Comparison of ENCODE assay signal across 33 cellular contexts in the genomic region with DNA sequence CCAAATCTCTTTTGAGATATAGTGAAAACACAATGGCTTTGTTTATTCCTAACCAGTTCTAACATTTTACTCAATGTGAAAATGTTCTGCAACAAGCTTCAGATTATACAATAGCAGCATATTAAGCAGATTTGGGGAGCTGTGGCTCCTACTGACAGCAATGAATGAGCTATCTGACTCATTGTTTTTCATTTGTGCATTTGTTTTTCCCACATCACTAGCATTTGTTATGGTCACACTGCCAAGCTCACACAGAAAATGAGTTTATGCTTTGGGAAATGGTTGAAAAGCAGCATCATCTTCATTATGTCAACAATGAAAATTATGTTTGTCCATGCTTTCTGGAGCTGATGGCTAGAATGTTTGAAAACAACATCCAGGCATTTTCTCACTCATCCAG. TPM values are rescaled to one million over a fixed set of nuclear protein-coding genes. Genes with fewer than 3 reads are reported as not detected.
"Had no signal": no experiment of that assay in that cellular context is flagged by ENCODE, and none has a peak within 500 bp of the region (broad histone marks: within the 10 kb centered on the region; RNA-seq: fewer than 3 reads in every experiment).

No MANE protein-coding gene starts in this region.

- DNase-seq: activated CD4-positive, alpha-beta T cell treated with anti-CD3 and anti-CD28 coated beads for 1 hour; activated CD4-positive, alpha-beta T cell treated with anti-CD3 and anti-CD28 coated beads for 48 hours; activated CD4-positive, alpha-beta T cell treated with anti-CD3 and anti-CD28 coated beads, Interleukin-2, amount 50 U/mL, for 4 hours; activated CD4-positive, CD25-positive, alpha-beta regulatory T cell; activated CD8-positive, alpha-beta T cell treated with anti-CD3 and anti-CD28 coated beads for 36 hours; activated gamma-delta T cell; activated naive CD4-positive, alpha-beta T cell treated with Interleukin-2 at 50 U/mL for 16 hours; activated naive CD8-positive, alpha-beta T cell treated with anti-CD3 and anti-CD28 coated beads, Interleukin-2, amount 10 ng/mL, durations not matched to agents 7 days and 5 days; activated T-cell treated with anti-CD3 and anti-CD28 coated beads, Interleukin-2, amount 50 U/mL, for 1 hour; body of pancreas; MM.1S; MV-4-11; NCI-H1092; NCI-H1436 treated with DMSO at 0.1 percent for 48 hours; NCI-H1694 treated with DMSO at 0.1 percent for 48 hours; NCI-H2029; NCI-H345; NCI-H524 treated with DMSO at 0.1 percent for 48 hours; NCI-H774; SHP77; SJCRH30; T1000; WERI-Rb-1 had no signal

- ATAC-seq: activated CD8-positive, alpha-beta T cell treated with anti-CD3 and anti-CD28 coated beads for 36 hours; body of pancreas; K562; Panc1 had no signal

RNA-seq across cellular contexts. Expression of gene ZPLD1, which starts 53.5 kb away (rescaled TPM):
- total RNA-seq: activated CD8-positive, alpha-beta memory T cell treated with anti-CD3 and anti-CD28 coated beads for 36 hours; activated CD8-positive, alpha-beta T cell treated with anti-CD3 and anti-CD28 coated beads for 36 hours; activated naive CD8-positive, alpha-beta T cell treated with anti-CD3 and anti-CD28 coated beads, Interleukin-2, amount 10 ng/mL, durations not matched to agents 7 days and 5 days; activated T-helper 2 cell treated with anti-CD3 and anti-CD28 coated beads, Interferon-gamma antibody, Interleukin-2, Interleukin-4, amounts not matched to agents 10 μg/mL and 5 μg/mL and 100 μg/mL, durations not matched to agents 14 hours and 24 hours and 36 hours; ascending aorta; cardiac septum; K562; NCI-H460; RPMI7951; T-helper 1 cell treated with Interleukin-12 subunit alpha and Interleukin-12 subunit beta and Interleukin-4 antibody, amounts not matched to agents 30 ng/mL and 1 ng/mL, for 36 hours; T-helper 2 cell treated with Interferon-gamma antibody and Interleukin-4, amounts not matched to agents 100 ng/mL and 5 ng/mL, for 36 hours had no signal
